Comparison of ENCODE assay signal across 19 cellular contexts in genomic region chr16:30030011-30030685, GRCh38. TPM values are rescaled to one million over a fixed set of nuclear protein-coding genes. Genes with fewer than 3 reads are reported as not detected.
DNase-seq lines count a peak whose midpoint lies in the region; ATAC-seq and TF ChIP-seq lines count a peak whose summit lies in the region.
"Had no signal": no experiment of that assay in that cellular context is flagged by ENCODE, and none has a peak within 500 bp of the region (broad histone marks: within the 10 kb centered on the region; RNA-seq: fewer than 3 reads in every experiment).

No MANE protein-coding gene starts in this region.

- no peak overlapping the region for H2BK15ac ChIP-seq in mesendoderm (replicated peaks; ENCODE audit: low read depth)

- H3K27ac ChIP-seq in HUES6 (ENCODE audit: low read depth, low read length), result no peak overlapping the region
- H3K27ac ChIP-seq in mesendoderm (ENCODE audit: low read depth, low read length), result no peak overlapping the region
- H3K27ac ChIP-seq in mammary epithelial cell (ENCODE audit: insufficient read depth, low read depth, low read length), result no peak overlapping the region
- H3K27ac ChIP-seq: body of pancreas, prostate gland had no signal

- no peak for DNase-seq in BE2C
- DNase-seq in mesendoderm, result no peak
- no peak for DNase-seq in GF-D8 (lab: John Stamatoyannopoulos, UW)
- DNase-seq in left lobe of liver (ENCODE audit: low spot score), result no peak
- DNase-seq in ecto neural progenitor cell (ENCODE audit: low spot score), result no peak
- no peak for DNase-seq in mammary epithelial cell
- DNase-seq: activated gamma-delta T cell; body of pancreas; effector CD8-positive, alpha-beta T cell; MG63 had no signal

- H3K27me3 ChIP-seq in BE2C, result no peaks in the 10 kb centered on the region
- H3K27me3 ChIP-seq in HUES6 (ENCODE audit: control insufficient read depth, insufficient read depth, low read length), result peaks cover 64% of the 10 kb centered on the region
- no peaks in the 10 kb centered on the region for H3K27me3 ChIP-seq in mesendoderm (ENCODE audit: insufficient read depth, low read length, poor library complexity)
- H3K27me3 ChIP-seq in mammary epithelial cell (ENCODE audit: insufficient read depth, low read length), result peaks cover 4% of the 10 kb centered on the region

- no peak overlapping the region for H3K23ac ChIP-seq in mesendoderm (ENCODE audit: low read length)

- H3K4me1 ChIP-seq in BE2C (peaks cover 7% of the 10 kb centered on the region), HUES6 (ENCODE audit: control insufficient read depth, insufficient read depth, low read length) (peaks cover 28% of the 10 kb centered on the region), mesendoderm (ENCODE audit: control insufficient read depth, low read depth, low read length) (peaks cover 5% of the 10 kb centered on the region), mammary epithelial cell (ENCODE audit: insufficient read depth, low read length) (no peaks in the 10 kb centered on the region)

- no peak overlapping the region for H4K5ac ChIP-seq in mesendoderm (ENCODE audit: low read length)

- no peak overlapping the region for H4K8ac ChIP-seq in mesendoderm (ENCODE audit: low read depth, low read length)

- no peaks in the 10 kb centered on the region for H3K9me3 ChIP-seq in BE2C
- no peaks in the 10 kb centered on the region for H3K9me3 ChIP-seq in HUES6 (ENCODE audit: control insufficient read depth, insufficient read depth, low read depth, low read length)
- no peaks in the 10 kb centered on the region for H3K9me3 ChIP-seq in mammary epithelial cell (replicated peaks; ENCODE audit: insufficient read depth, low read length)
- H3K9me3 ChIP-seq: body of pancreas, MG63, prostate gland had no signal

- WGBS in mesendoderm (ENCODE audit: extremely low coverage, insufficient coverage, low lambda C conversion rate), result no CpG with 5 or more reads among the region's 23 CpGs
- WGBS in mammary epithelial cell (ENCODE audit: low coverage, missing lambda C conversion rate), result 37% methylated on average over 3 of the region's 23 CpGs

- no peak overlapping the region for H3K9ac ChIP-seq in HUES6 (ENCODE audit: low read length)
- H3K9ac ChIP-seq in mesendoderm (ENCODE audit: low read length), result peak overlapping the region; percentile 56
- H3K9ac ChIP-seq in mammary epithelial cell (ENCODE audit: insufficient read depth, low read length), result no peak overlapping the region

- H2BK5ac ChIP-seq in mesendoderm (ENCODE audit: low read length), result no peak overlapping the region

- H3K56ac ChIP-seq in mesendoderm (ENCODE audit: low read length), result peak overlapping the region; percentile 83

- H3K27ac Mint-ChIP-seq in brain, result peak overlapping the region; percentile 48 to 98 (median 94)
- H3K27ac Mint-ChIP-seq: immature natural killer cell, memory B cell had no signal

- no peak overlapping the region for H2AFZ ChIP-seq in mammary epithelial cell (ENCODE audit: low read depth, low read length)

- H3K79me2 ChIP-seq in mesendoderm (ENCODE audit: control insufficient read depth, insufficient read depth, low read length) (no peaks in the 10 kb centered on the region), mammary epithelial cell (ENCODE audit: insufficient read depth, low read length) (no peaks in the 10 kb centered on the region)

- H3K36me3 Mint-ChIP-seq in brain, result no peaks in the 10 kb centered on the region
- H3K36me3 Mint-ChIP-seq: immature natural killer cell, memory B cell had no signal

- peak overlapping the region; percentile 61 for H3K4me3 ChIP-seq in BE2C (ENCODE audit: low read depth, low read length)
- peak overlapping the region; percentile 65 for H3K4me3 ChIP-seq in HUES6 (ENCODE audit: low read depth, low read length)
- no peak overlapping the region for H3K4me3 ChIP-seq in mesendoderm (ENCODE audit: low read length)
- H3K4me3 ChIP-seq in mammary epithelial cell (replicated peaks in 1 of 3; ENCODE audit: insufficient read depth in 1 of 3, low read depth in 2 of 3, low read length in 3 of 3), result no peak overlapping the region
- H3K4me3 ChIP-seq: body of pancreas, MG63, prostate gland had no signal

- H3K9me3 Mint-ChIP-seq in brain, result peaks cover 0 to 5% (median 0%) of the 10 kb centered on the region in 5 experiments
- H3K9me3 Mint-ChIP-seq: memory B cell had no signal

- dilution Hi-C loops in mammary epithelial cell (cut with HindIII; ENCODE audit: low sequenced_read_pairs), result loop anchor here (5.0 kb wide), 1 partner anchor 73 kb away; no protein-coding TSS in a partner anchor

- no peak overlapping the region for H2AK5ac ChIP-seq in mesendoderm (ENCODE audit: low read length)

- no peaks in the 10 kb centered on the region for H4K20me1 ChIP-seq in mammary epithelial cell (ENCODE audit: insufficient read depth, low read length)

- H3K36me3 ChIP-seq in BE2C (no peaks in the 10 kb centered on the region), HUES6 (ENCODE audit: control insufficient read depth, insufficient read depth, low read length) (no peaks in the 10 kb centered on the region), mesendoderm (ENCODE audit: control insufficient read depth, insufficient read depth, low read length) (no peaks in the 10 kb centered on the region), mammary epithelial cell (ENCODE audit: insufficient read depth, low read length) (no peaks in the 10 kb centered on the region)
- H3K36me3 ChIP-seq: MG63, prostate gland had no signal

- CTCF ChIA-PET in mammary epithelial cell (lab: Charles Lee; ENCODE audit: low non-redundant PET), result no interaction called here

- peak overlapping the region; percentile 39 for H3K4me2 ChIP-seq in mesendoderm (ENCODE audit: low read length)
- no peak overlapping the region for H3K4me2 ChIP-seq in mammary epithelial cell (ENCODE audit: insufficient read depth, low read depth, low read length)

- H3K4me3 Mint-ChIP-seq in brain, result peak overlapping the region; percentile 83 to 90 (median 88)
- H3K4me3 Mint-ChIP-seq: memory B cell had no signal

- H3K4me1 Mint-ChIP-seq in brain, result peaks cover 53% of the 10 kb centered on the region

- intact Hi-C loops in mammary epithelial cell (cut with micrococcal nuclease), result no loop called here

- ATAC-seq in left lobe of liver, result no peak
- ATAC-seq: body of pancreas had no signal

- no peak overlapping the region for H3K18ac ChIP-seq in mesendoderm (ENCODE audit: low read length)

- no peak overlapping the region for H3K4ac ChIP-seq in mesendoderm (ENCODE audit: low read depth, low read length)

- in situ Hi-C loops in mammary epithelial cell (cut with MboI; ENCODE audit: low sequenced_read_pairs in 2 of 2), result loop anchor here in 1 of 2 donors (25.0 kb wide), 1 partner anchor 918 kb away; no protein-coding TSS in a partner anchor

- no peaks in the 10 kb centered on the region for H3K79me1 ChIP-seq in mesendoderm (ENCODE audit: low read length)

- no peak overlapping the region for H2BK120ac ChIP-seq in mesendoderm (ENCODE audit: low read depth, low read length)

- TF ChIP-seq CTCF in BE2C (IDR thresholded peaks at IDR 0.05; ENCODE audit: low read depth, low read length), result no peak
- no peak for TF ChIP-seq CTCF in brain (conservative IDR thresholded peaks at IDR 0.05)
- no peak for TF ChIP-seq CTCF in mammary epithelial cell (conservative IDR thresholded peaks at IDR 0.05 in 1 of 2, IDR thresholded peaks at IDR 0.05 in 1 of 2; ENCODE audit: extremely low read depth in 1 of 2, insufficient read depth in 1 of 2, low read depth in 1 of 2, low read length in 2 of 2)

- no TSS peak for BruUV-seq in mammary epithelial cell (replicated peaks; lab: Mats Ljungman, UMichigan)

- H3K27me3 Mint-ChIP-seq in brain, result no peaks in the 10 kb centered on the region

RNA-seq across cellular contexts. Expression of gene TLCD3B, which starts 0.9 kb away (rescaled TPM):
- polyA plus RNA-seq in BE2C (2012; ENCODE audit: insufficient read depth, insufficient read length, low read depth), result 196 TPM
- polyA plus RNA-seq in brain (ENCODE audit: insufficient read depth, low read depth, low replicate concordance) (186 TPM), mammary epithelial cell (0.15 TPM)
- polyA plus RNA-seq in mesendoderm (2013, experiment 1 of 2), result 3.4 TPM
- 3.9 TPM for polyA plus RNA-seq in mesendoderm (2013, experiment 2 of 2)
- total RNA-seq in left lobe of liver (0.13 TPM), mammary epithelial cell (not detected)
- polyA minus RNA-seq in mammary epithelial cell, result not detected
- total RNA-seq: body of pancreas, fibroblast of villous mesenchyme, SK-MEL-5 had no signal
- polyA plus RNA-seq: immature natural killer cell had no signal

RNA-seq across cellular contexts. Expression of gene C16orf92, which starts 7.2 kb away (rescaled TPM):
- 4.3 TPM for polyA plus RNA-seq in BE2C (2012; ENCODE audit: insufficient read depth, insufficient read length, low read depth)
- polyA plus RNA-seq in brain (ENCODE audit: insufficient read depth, low read depth, low replicate concordance) (not detected), mammary epithelial cell (not detected)
- polyA plus RNA-seq in mesendoderm (2013, experiment 1 of 2), result not detected
- polyA plus RNA-seq in mesendoderm (2013, experiment 2 of 2), result not detected
- total RNA-seq in left lobe of liver (not detected), mammary epithelial cell (not detected)
- polyA minus RNA-seq in mammary epithelial cell, result not detected
- total RNA-seq: body of pancreas, fibroblast of villous mesenchyme, OCI-LY7, prostate gland, SK-MEL-5, temporal lobe had no signal
- polyA plus RNA-seq: immature natural killer cell had no signal

RNA-seq across cellular contexts. Expression of gene DOC2A, which starts 19.3 kb away (rescaled TPM):
- polyA plus RNA-seq in BE2C (2012; ENCODE audit: insufficient read depth, insufficient read length, low read depth), result 22.3 TPM
- polyA plus RNA-seq in brain (ENCODE audit: insufficient read depth, low read depth, low replicate concordance) (23.1 TPM), mammary epithelial cell (0.31 TPM)
- 0.84 TPM for polyA plus RNA-seq in mesendoderm (2013, experiment 1 of 2)
- polyA plus RNA-seq in mesendoderm (2013, experiment 2 of 2), result 0.73 TPM
- total RNA-seq in left lobe of liver (0.15 TPM), mammary epithelial cell (under 1 TPM in 1 of 2 donors, not detected in 1; 0.89 TPM)
- not detected for polyA minus RNA-seq in mammary epithelial cell
- polyA plus RNA-seq: immature natural killer cell had no signal

RNA-seq across cellular contexts. Expression of gene INO80E, which starts 34.1 kb away (rescaled TPM):
- polyA plus RNA-seq in BE2C (2012; ENCODE audit: insufficient read depth, insufficient read length, low read depth), result 302 TPM
- polyA plus RNA-seq in brain (ENCODE audit: insufficient read depth, low read depth, low replicate concordance), result 147 TPM
- polyA plus RNA-seq in mesendoderm (2013, experiment 1 of 2), result 73.7 TPM
- polyA plus RNA-seq in mesendoderm (2013, experiment 2 of 2), result 74.0 TPM
- 34.7 TPM for total RNA-seq in left lobe of liver
- 10 to 100 TPM; 27.7 to 62.2 TPM for total RNA-seq in mammary epithelial cell
- 31.1 TPM for polyA plus RNA-seq in mammary epithelial cell
- polyA minus RNA-seq in mammary epithelial cell, result 94.8 TPM

RNA-seq across cellular contexts. Expression of gene HIRIP3, which starts 34.7 kb away (rescaled TPM):
- polyA plus RNA-seq in BE2C (2012; ENCODE audit: insufficient read depth, insufficient read length, low read depth), result 58.7 TPM
- 85.9 TPM for polyA plus RNA-seq in brain (ENCODE audit: insufficient read depth, low read depth, low replicate concordance)
- 13.5 TPM for polyA plus RNA-seq in mesendoderm (2013, experiment 1 of 2)
- 14.8 TPM for polyA plus RNA-seq in mesendoderm (2013, experiment 2 of 2)
- total RNA-seq in left lobe of liver, result 9.2 TPM
- 10 to 100 TPM in 1 of 2 donors, 1 to 10 TPM in 1; 4.2 to 17.2 TPM for total RNA-seq in mammary epithelial cell
- 9.4 TPM for polyA plus RNA-seq in mammary epithelial cell
- polyA minus RNA-seq in mammary epithelial cell, result 11.6 TPM

Comparison
In these comparisons a context has a peak if more than half of its experiments do, and no peak if none do; other contexts are left out.
1. H3K4me3 ChIP-seq: peak in BE2C (single experiment) and HUES6 (single experiment); none in mesendoderm (single experiment) and mammary epithelial cell (0 of 3).